ENCODE assay signal across 8 cellular contexts in genomic region chr15:100338971-100339444, GRCh38. TPM values are rescaled to one million over a fixed set of nuclear protein-coding genes. Genes with fewer than 3 reads are reported as not detected.
DNase-seq lines count a peak whose midpoint lies in the region; ATAC-seq and TF ChIP-seq lines count a peak whose summit lies in the region.

No MANE protein-coding gene starts in this region.

- H3K36me3 Mint-ChIP-seq in neural crest cell (ENCODE audit: low read depth), result no peaks in the 10 kb centered on the region

- H3K4me3 Mint-ChIP-seq in neural crest cell, result peak overlapping the region; percentile 70

- peaks cover 9% of the 10 kb centered on the region for H3K4me1 Mint-ChIP-seq in neural crest cell

- ATAC-seq in HG03159 (IDR thresholded peaks at IDR 0.05; ENCODE audit: unreplicated experiment), result no peak
- no peak for ATAC-seq in HG02623 (IDR thresholded peaks at IDR 0.05; ENCODE audit: unreplicated experiment)

- DNase-seq in BJ (ENCODE audit: low read depth) (no peak), H4 (ENCODE audit: low spot score) (peak; percentile 70), NCI-H748 (lab: John Stamatoyannopoulos, UW; ENCODE audit: unreplicated experiment) (peak; percentile 54), fibroblast of peridontal ligament (ENCODE audit: extremely low read depth) (peak; percentile 32), neural crest cell (ENCODE audit: low read depth, low spot score) (peak; percentile 41)
- DNase-seq in activated T-cell treated with anti-CD3 and anti-CD28 coated beads, Interleukin-2, amount 50 U/mL, for 48 hours, result peak; percentile 66 to 72

- no peaks in the 10 kb centered on the region for H3K9me3 Mint-ChIP-seq in neural crest cell

- POLR2A ChIA-PET in BJ (lab: Charles Lee), result no interaction called here

- CTCF ChIA-PET in BJ (lab: Yijun Ruan, JAX), result interaction anchor here (0.8 to 5.3 kb wide), 3 partner anchors 8 to 410 kb away, joined by 3 to 25 read pairs (median 3); no protein-coding TSS in a partner anchor

- H3K27ac Mint-ChIP-seq in neural crest cell (ENCODE audit: unreplicated experiment), result no peak overlapping the region

- H3K27me3 Mint-ChIP-seq in neural crest cell (ENCODE audit: low read depth), result peaks cover 47% of the 10 kb centered on the region

- no peak overlapping the region for H3K4me3 ChIP-seq in BJ (ENCODE audit: low read depth, low read length)

- TF ChIP-seq CTCF in BJ (IDR thresholded peaks at IDR 0.05; ENCODE audit: insufficient read depth, low read depth, low read length) (peak; percentile 22; the same call in 1 of the 2 replicates), neural crest cell (conservative IDR thresholded peaks at IDR 0.05) (peak; percentile 82)

- peaks cover 2% of the 10 kb centered on the region; the same call in 1 of the 2 replicates for H3K27me3 ChIP-seq in BJ (ENCODE audit: control insufficient read depth, insufficient read depth, low read length)

- no peaks in the 10 kb centered on the region for H3K36me3 ChIP-seq in BJ (ENCODE audit: control insufficient read depth, insufficient read depth, low read length)

RNA-seq across cellular contexts. Expression of gene ADAMTS17, which starts 2.8 kb away (rescaled TPM):
- polyA plus RNA-seq in BJ (2011; rRNA removed), result not detected in 2 replicates
- polyA minus RNA-seq in BJ (2011; rRNA and poly(A)+ RNA removed), result not detected in 2 replicates
- total RNA-seq in H4 (2014; rRNA removed; shearing (Covaris generic)), result 0.25 TPM in 1 of 2 replicates, not detected in the other
- total RNA-seq in neural crest cell, result 1.3 and 2.3 TPM in 2 replicates
